In the genomic region with DNA sequence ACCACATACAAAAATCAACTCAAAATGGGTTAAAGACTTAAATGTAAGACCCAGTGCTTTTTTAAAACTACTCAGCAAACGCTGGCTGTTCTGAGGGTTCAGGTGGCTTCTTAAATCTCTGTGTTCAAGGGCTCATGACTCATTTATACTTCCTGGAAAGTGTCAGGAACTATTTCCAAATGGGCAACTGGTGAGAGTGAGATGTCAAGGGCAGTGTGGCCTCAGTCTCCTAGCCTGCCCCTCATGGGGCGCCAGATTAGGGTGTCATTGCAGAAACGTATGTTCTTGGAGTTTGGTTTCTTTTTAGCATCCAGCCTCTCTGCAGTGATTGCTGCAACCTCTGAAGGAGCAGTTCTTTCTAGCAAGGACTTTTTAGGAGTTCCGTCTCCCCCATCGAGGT, we compare ENCODE assay signal across 18 cellular contexts.
"Had no signal": no experiment of that assay in that cellular context is flagged by ENCODE, and none has a peak within 500 bp of the region (broad histone marks: within the 10 kb centered on the region; RNA-seq: fewer than 3 reads in every experiment).

No MANE protein-coding gene starts in this region.

- H3K36me3 ChIP-seq: colonic mucosa, right lobe of liver had no signal

- H3K4me1 Mint-ChIP-seq: WTC11 had no signal

- H3K36me3 Mint-ChIP-seq: activated naive CD4-positive, alpha-beta T cell treated with anti-CD3 and anti-CD28 coated beads, Interleukin-2, amount 50 U/mL, for 72 hours; naive thymus-derived CD8-positive, alpha-beta T cell; type B pancreatic cell; WTC11 had no signal

- H3K4me1 ChIP-seq: colonic mucosa, right lobe of liver had no signal

- H3K9me3 ChIP-seq: colonic mucosa, mucosa of descending colon, right lobe of liver had no signal

- H3K4me3 ChIP-seq: colonic mucosa, lung, mucosa of descending colon, right lobe of liver had no signal

- ATAC-seq: activated CD8-positive, alpha-beta T cell treated with anti-CD3 and anti-CD28 coated beads for 36 hours; activated naive CD4-positive, alpha-beta T cell treated with anti-CD3 and anti-CD28 coated beads, Interleukin-2, amount 50 U/mL, for 72 hours; activated T-cell treated with anti-CD3 and anti-CD28 coated beads, Interleukin-2, amount 50 U/mL, for 72 hours; esophagus mucosa; mucosa of descending colon; naive thymus-derived CD8-positive, alpha-beta T cell; right lobe of liver; stimulated activated naive CD8-positive, alpha-beta T cell treated with anti-CD3 and anti-CD28 coated beads, Interleukin-15, amount 100 ng/mL, for 72 hours; T-helper 17 cell; WTC11 had no signal

- DNase-seq: activated CD4-positive, alpha-beta T cell treated with anti-CD3 and anti-CD28 coated beads for 4 hours; activated CD8-positive, alpha-beta memory T cell treated with anti-CD3 and anti-CD28 coated beads, Interleukin-2, amount 50 U/mL, for 4 hours; activated CD8-positive, alpha-beta T cell treated with anti-CD3 and anti-CD28 coated beads for 36 hours; activated gamma-delta T cell; activated T-cell treated with anti-CD3 and anti-CD28 coated beads, Interleukin-2, amount 50 U/mL, for 72 hours; amniotic stem cell; central memory CD4-positive, alpha-beta T cell; colonic mucosa; mucosa of descending colon; naive thymus-derived CD8-positive, alpha-beta T cell; right lobe of liver; stimulated activated naive CD8-positive, alpha-beta T cell treated with anti-CD3 and anti-CD28 coated beads, Interleukin-15, amount 100 ng/mL, for 72 hours; T-helper 17 cell had no signal

- H3K27me3 Mint-ChIP-seq: activated CD8-positive, alpha-beta T cell treated with anti-CD3 and anti-CD28 coated beads for 36 hours; stimulated activated naive CD8-positive, alpha-beta T cell treated with anti-CD3 and anti-CD28 coated beads, Interleukin-15, amount 100 ng/mL, for 72 hours; T-helper 17 cell; type B pancreatic cell had no signal

- H3K4me3 Mint-ChIP-seq: activated CD8-positive, alpha-beta T cell treated with anti-CD3 and anti-CD28 coated beads for 36 hours; activated T-cell treated with anti-CD3 and anti-CD28 coated beads, Interleukin-2, amount 50 U/mL, for 72 hours; naive thymus-derived CD8-positive, alpha-beta T cell; stimulated activated naive CD8-positive, alpha-beta T cell treated with anti-CD3 and anti-CD28 coated beads, Interleukin-15, amount 100 ng/mL, for 72 hours; T-helper 17 cell; type B pancreatic cell; WTC11 had no signal

- H3K27me3 ChIP-seq: colonic mucosa, right lobe of liver had no signal

- H3K27ac ChIP-seq: colonic mucosa, right lobe of liver had no signal

- H3K27ac Mint-ChIP-seq: activated CD8-positive, alpha-beta T cell treated with anti-CD3 and anti-CD28 coated beads for 36 hours; activated naive CD4-positive, alpha-beta T cell treated with anti-CD3 and anti-CD28 coated beads, Interleukin-2, amount 50 U/mL, for 72 hours; activated T-cell treated with anti-CD3 and anti-CD28 coated beads, Interleukin-2, amount 50 U/mL, for 72 hours; naive thymus-derived CD8-positive, alpha-beta T cell; stimulated activated naive CD8-positive, alpha-beta T cell treated with anti-CD3 and anti-CD28 coated beads, Interleukin-15, amount 100 ng/mL, for 72 hours; T-helper 17 cell; type B pancreatic cell; WTC11 had no signal

- H3K9me3 Mint-ChIP-seq: activated CD8-positive, alpha-beta T cell treated with anti-CD3 and anti-CD28 coated beads for 36 hours; activated naive CD4-positive, alpha-beta T cell treated with anti-CD3 and anti-CD28 coated beads, Interleukin-2, amount 50 U/mL, for 72 hours; activated T-cell treated with anti-CD3 and anti-CD28 coated beads, Interleukin-2, amount 50 U/mL, for 72 hours; naive thymus-derived CD8-positive, alpha-beta T cell; stimulated activated naive CD8-positive, alpha-beta T cell treated with anti-CD3 and anti-CD28 coated beads, Interleukin-15, amount 100 ng/mL, for 72 hours; type B pancreatic cell; WTC11 had no signal
